ENCODE assay signal across 10 cellular contexts in genomic region chr2:43518182-43518581, GRCh38.
DNase-seq lines count a peak whose midpoint lies in the region; ATAC-seq and TF ChIP-seq lines count a peak whose summit lies in the region.
"Had no signal": no experiment of that assay in that cellular context is flagged by ENCODE, and none has a peak within 500 bp of the region (broad histone marks: within the 10 kb centered on the region; RNA-seq: fewer than 3 reads in every experiment).

No MANE protein-coding gene starts in this region.

- no peak overlapping the region for H3K4me3 Mint-ChIP-seq in naive thymus-derived CD4-positive, alpha-beta T cell
- no peak overlapping the region for H3K4me3 Mint-ChIP-seq in naive thymus-derived CD8-positive, alpha-beta T cell

- no peak for TF ChIP-seq CTCF in esophagus muscularis mucosa (IDR thresholded peaks at IDR 0.05)
- TF ChIP-seq CTCF in uterus (IDR thresholded peaks at IDR 0.05) = no peak

- peaks cover 0 to 11% (median 7%) of the 10 kb centered on the region in 5 donors for H3K36me3 Mint-ChIP-seq in naive thymus-derived CD4-positive, alpha-beta T cell
- H3K36me3 Mint-ChIP-seq in naive thymus-derived CD8-positive, alpha-beta T cell = peaks cover 0 to 17% (median 6%) of the 10 kb centered on the region in 3 donors

- H3K27ac ChIP-seq in esophagus muscularis mucosa (replicated peaks in 1 of 4) (peak overlapping the region; percentile 79 to 82 (median 80)), uterus (peak overlapping the region; percentile 84 to 95)
- H3K27ac ChIP-seq in naive thymus-derived CD4-positive, alpha-beta T cell (ENCODE audit: low read depth, low read length) = no peak overlapping the region

- CTCF ChIA-PET in naive thymus-derived CD4-positive, alpha-beta T cell (lab: Charles Lee) = interaction anchor here (0.7 to 0.8 kb wide), 2 partner anchors 24 to 338 kb away, joined by 3 read pairs; no protein-coding TSS in a partner anchor

- ATAC-seq in Right ventricle myocardium superior (ENCODE audit: poor library complexity) (peak; percentile 45), left cardiac atrium (no peak), GM21360 (IDR thresholded peaks at IDR 0.05; ENCODE audit: unreplicated experiment) (no peak)
- ATAC-seq in naive thymus-derived CD4-positive, alpha-beta T cell = no peak
- ATAC-seq in naive thymus-derived CD8-positive, alpha-beta T cell = no peak

- TF ChIP-seq POLR2A in esophagus muscularis mucosa (IDR thresholded peaks at IDR 0.05; ENCODE audit: low read depth) = no peak
- no peak for TF ChIP-seq POLR2A in uterus (IDR thresholded peaks at IDR 0.05)

- TF ChIP-seq EP300 in esophagus muscularis mucosa (IDR thresholded peaks at IDR 0.05) = no peak

- H3K4me3 ChIP-seq in esophagus muscularis mucosa (no peak overlapping the region), uterus (no peak overlapping the region)
- H3K4me3 ChIP-seq in naive thymus-derived CD4-positive, alpha-beta T cell (ENCODE audit: low read length) = no peak overlapping the region

- H3K27me3 ChIP-seq in esophagus muscularis mucosa (no peaks in the 10 kb centered on the region), uterus (no peaks in the 10 kb centered on the region)
- H3K27me3 ChIP-seq in naive thymus-derived CD4-positive, alpha-beta T cell (ENCODE audit: control insufficient read depth in 2 of 2, insufficient read depth in 2 of 2, low read length in 2 of 2) = no peaks in the 10 kb centered on the region

- no peak for DNase-seq in Right ventricle myocardium superior
- DNase-seq in left cardiac atrium = no peak
- no peak for DNase-seq in esophagus muscularis mucosa (ENCODE audit: extremely low spot score)
- no peak for DNase-seq in naive thymus-derived CD4-positive, alpha-beta T cell
- DNase-seq in uterus = no peak
- no peak for DNase-seq in NCI-H2227 (lab: John Stamatoyannopoulos, UW; ENCODE audit: unreplicated experiment)
- DNase-seq in naive thymus-derived CD8-positive, alpha-beta T cell = no peak
- DNase-seq: HCEC 1CT, NCI-H1092 had no signal

- H3K4me1 Mint-ChIP-seq in naive thymus-derived CD4-positive, alpha-beta T cell = peaks cover 7 to 40% (median 17%) of the 10 kb centered on the region in 7 donors
- peaks cover 13 to 30% (median 23%) of the 10 kb centered on the region in 4 donors for H3K4me1 Mint-ChIP-seq in naive thymus-derived CD8-positive, alpha-beta T cell

- H3K36me3 ChIP-seq in esophagus muscularis mucosa (no peaks in the 10 kb centered on the region), uterus (no peaks in the 10 kb centered on the region)
- H3K36me3 ChIP-seq in naive thymus-derived CD4-positive, alpha-beta T cell (ENCODE audit: control insufficient read depth in 2 of 3, insufficient read depth in 3 of 3, low read length in 3 of 3) = peaks cover 0 to 3% (median 0%) of the 10 kb centered on the region in 3 experiments

- WGBS in esophagus muscularis mucosa = 20% methylated on average over 1 of the region's 1 CpG

- H3K27me3 Mint-ChIP-seq in naive thymus-derived CD4-positive, alpha-beta T cell = no peaks in the 10 kb centered on the region
- H3K27me3 Mint-ChIP-seq in naive thymus-derived CD8-positive, alpha-beta T cell = no peaks in the 10 kb centered on the region

- intact Hi-C loops in Right ventricle myocardium superior (cut with DNase I) = no loop called here
- intact Hi-C loops in left cardiac atrium (cut with DNase I) = no loop called here
- intact Hi-C loops in esophagus muscularis mucosa (cut with DNase I) = no loop called here
- intact Hi-C loops in naive thymus-derived CD4-positive, alpha-beta T cell (cut with micrococcal nuclease) = no loop called here
- intact Hi-C loops in uterus (cut with DNase I; ENCODE audit: low total_unique reads) = no loop called here

- POLR2A ChIA-PET in naive thymus-derived CD4-positive, alpha-beta T cell (lab: Charles Lee) = no interaction called here
- POLR2A ChIA-PET in naive thymus-derived CD8-positive, alpha-beta T cell (lab: Charles Lee) = no interaction called here

- no peaks in the 10 kb centered on the region for H3K9me3 ChIP-seq in esophagus muscularis mucosa
- no peaks in the 10 kb centered on the region for H3K9me3 ChIP-seq in naive thymus-derived CD4-positive, alpha-beta T cell (ENCODE audit: control insufficient read depth in 2 of 3, low read length in 3 of 3)
- H3K9me3 ChIP-seq in uterus = no peaks in the 10 kb centered on the region

- peak overlapping the region in 7 of 9 donors; percentile 9 to 43 (median 33) for H3K27ac Mint-ChIP-seq in naive thymus-derived CD4-positive, alpha-beta T cell
- peak overlapping the region in 5 of 10 donors; percentile 15 to 64 (median 45) for H3K27ac Mint-ChIP-seq in naive thymus-derived CD8-positive, alpha-beta T cell

- H3K9me3 Mint-ChIP-seq in naive thymus-derived CD4-positive, alpha-beta T cell = no peaks in the 10 kb centered on the region
- H3K9me3 Mint-ChIP-seq in naive thymus-derived CD8-positive, alpha-beta T cell = no peaks in the 10 kb centered on the region

- peaks cover 56 to 68% (median 61%) of the 10 kb centered on the region in 4 donors for H3K4me1 ChIP-seq in esophagus muscularis mucosa
- H3K4me1 ChIP-seq in naive thymus-derived CD4-positive, alpha-beta T cell (ENCODE audit: control insufficient read depth in 2 of 2, insufficient read depth in 2 of 2, low read length in 2 of 2) = no peaks in the 10 kb centered on the region
- peaks cover 8 to 10% of the 10 kb centered on the region in 2 donors for H3K4me1 ChIP-seq in uterus
